In genomic region chr5:35198096-35198495, GRCh38 we compare ENCODE assay signal across 11 cellular contexts. TPM values are rescaled to one million over a fixed set of nuclear protein-coding genes. Genes with fewer than 3 reads are reported as not detected.
DNase-seq lines count a peak whose midpoint lies in the region; ATAC-seq, FAIRE-seq and TF ChIP-seq lines count a peak whose summit lies in the region.
"Had no signal": no experiment of that assay in that cellular context is flagged by ENCODE, and none has a peak within 500 bp of the region (broad histone marks: within the 10 kb centered on the region; RNA-seq: fewer than 3 reads in every experiment).

No MANE protein-coding gene starts in this region.

- no peak for FAIRE-seq in GM12892 (lab: Jason Lieb, UNC)

- TF ChIP-seq CTCF in brain microvascular endothelial cell (IDR thresholded peaks at IDR 0.05; ENCODE audit: low read depth, low read length, missing control alignments): no peak

- in situ Hi-C loops in brain microvascular endothelial cell (cut with HindIII; ENCODE audit: low pct_ligation_motif_present, low sequenced_read_pairs): loop anchor here (25.0 kb wide), 1 partner anchor 111 kb away; no protein-coding TSS in a partner anchor

- TF ChIP-seq POLR2A in GM12892 (IDR thresholded peaks at IDR 0.05; ENCODE audit: low read depth, low read length): no peak

- H3K36me3 Mint-ChIP-seq in activated CD4-positive, alpha-beta T cell treated with anti-CD3 and anti-CD28 coated beads, Interleukin-2, amount 10 ng/mL, durations not matched to agents 24 days and 14 days (ENCODE audit: low read depth): no peaks in the 10 kb centered on the region

- H3K4me1 Mint-ChIP-seq in stimulated activated naive CD8-positive, alpha-beta T cell treated with anti-CD3 and anti-CD28 coated beads, Interleukin-15, amount 100 ng/mL, for 72 hours: no peaks in the 10 kb centered on the region
- no peaks in the 10 kb centered on the region for H3K4me1 Mint-ChIP-seq in activated CD4-positive, alpha-beta T cell treated with anti-CD3 and anti-CD28 coated beads, Interleukin-2, amount 10 ng/mL, durations not matched to agents 24 days and 14 days

- H3K27me3 Mint-ChIP-seq in stimulated activated naive CD8-positive, alpha-beta T cell treated with anti-CD3 and anti-CD28 coated beads, Interleukin-15, amount 100 ng/mL, for 72 hours: peaks cover 54% of the 10 kb centered on the region
- peaks cover 12% of the 10 kb centered on the region for H3K27me3 Mint-ChIP-seq in activated CD4-positive, alpha-beta T cell treated with anti-CD3 and anti-CD28 coated beads, Interleukin-2, amount 10 ng/mL, durations not matched to agents 24 days and 14 days

- no peaks in the 10 kb centered on the region for H3K9me3 Mint-ChIP-seq in stimulated activated naive CD8-positive, alpha-beta T cell treated with anti-CD3 and anti-CD28 coated beads, Interleukin-15, amount 100 ng/mL, for 72 hours
- no peaks in the 10 kb centered on the region for H3K9me3 Mint-ChIP-seq in activated CD4-positive, alpha-beta T cell treated with anti-CD3 and anti-CD28 coated beads, Interleukin-2, amount 10 ng/mL, durations not matched to agents 24 days and 14 days
- H3K9me3 Mint-ChIP-seq: activated T-cell treated with anti-CD3 and anti-CD28 coated beads, Interleukin-2, amount 50 U/mL, for 72 hours had no signal

- peaks cover 9% of the 10 kb centered on the region for H3K27me3 ChIP-seq in brain microvascular endothelial cell (replicated peaks)

- ATAC-seq in stimulated activated naive CD8-positive, alpha-beta T cell treated with anti-CD3 and anti-CD28 coated beads, Interleukin-15, amount 100 ng/mL, for 72 hours: peak; percentile 11
- no peak for ATAC-seq in stimulated activated naive CD8-positive, alpha-beta T cell treated with anti-CD3 and anti-CD28 coated beads, Interleukin-15, Interleukin-2, amounts not matched to agents 100 U/mL and 50 U/mL, for 24 hours
- ATAC-seq in HG03442 (IDR thresholded peaks at IDR 0.05; ENCODE audit: unreplicated experiment) (no peak), GM18870 (IDR thresholded peaks at IDR 0.05; ENCODE audit: unreplicated experiment) (no peak)
- ATAC-seq: activated T-cell treated with anti-CD3 and anti-CD28 coated beads, Interleukin-2, amount 50 U/mL, for 72 hours had no signal

- H3K36me3 ChIP-seq in brain microvascular endothelial cell (replicated peaks): no peaks in the 10 kb centered on the region

- no peak overlapping the region for H3K4me3 Mint-ChIP-seq in stimulated activated naive CD8-positive, alpha-beta T cell treated with anti-CD3 and anti-CD28 coated beads, Interleukin-15, amount 100 ng/mL, for 72 hours
- H3K4me3 Mint-ChIP-seq in activated CD4-positive, alpha-beta T cell treated with anti-CD3 and anti-CD28 coated beads, Interleukin-2, amount 10 ng/mL, durations not matched to agents 24 days and 14 days: no peak overlapping the region
- H3K4me3 Mint-ChIP-seq: activated T-cell treated with anti-CD3 and anti-CD28 coated beads, Interleukin-2, amount 50 U/mL, for 72 hours had no signal

- no peak for DNase-seq in stimulated activated naive CD8-positive, alpha-beta T cell treated with anti-CD3 and anti-CD28 coated beads, Interleukin-15, amount 100 ng/mL, for 72 hours
- DNase-seq in stimulated activated naive CD8-positive, alpha-beta T cell treated with anti-CD3 and anti-CD28 coated beads, Interleukin-15, Interleukin-2, amounts not matched to agents 100 U/mL and 50 U/mL, for 24 hours: no peak
- DNase-seq in brain microvascular endothelial cell (peak; percentile 38), lung microvascular endothelial cell (ENCODE audit: low read depth in 2 of 2) (peak; percentile 54 to 65), GM12892 (ENCODE audit: insufficient read length) (no peak)
- DNase-seq in activated CD4-positive, alpha-beta T cell treated with anti-CD3 and anti-CD28 coated beads, Interleukin-2, amount 10 ng/mL, durations not matched to agents 24 days and 14 days: no peak
- DNase-seq: activated T-cell treated with anti-CD3 and anti-CD28 coated beads, Interleukin-2, amount 50 U/mL, for 72 hours had no signal

- no peak overlapping the region for H3K4me3 ChIP-seq in brain microvascular endothelial cell (ENCODE audit: low read depth, low read length)

- intact Hi-C loops in activated CD4-positive, alpha-beta T cell treated with anti-CD3 and anti-CD28 coated beads, Interleukin-2, amount 10 ng/mL, durations not matched to agents 24 days and 14 days (cut with micrococcal nuclease): no loop called here

- no peak overlapping the region for H3K27ac ChIP-seq in brain microvascular endothelial cell
- H3K27ac ChIP-seq: HL-60 had no signal

- peak overlapping the region in 1 of 2 donors; percentile 76 for H3K27ac Mint-ChIP-seq in stimulated activated naive CD8-positive, alpha-beta T cell treated with anti-CD3 and anti-CD28 coated beads, Interleukin-15, amount 100 ng/mL, for 72 hours
- H3K27ac Mint-ChIP-seq in activated CD4-positive, alpha-beta T cell treated with anti-CD3 and anti-CD28 coated beads, Interleukin-2, amount 10 ng/mL, durations not matched to agents 24 days and 14 days: no peak overlapping the region
- H3K27ac Mint-ChIP-seq: activated T-cell treated with anti-CD3 and anti-CD28 coated beads, Interleukin-2, amount 50 U/mL, for 72 hours had no signal

RNA-seq across cellular contexts. Expression of gene PRLR, which starts 32.2 kb away (rescaled TPM):
- total RNA-seq in lung microvascular endothelial cell: not detected in 2 replicates
- total RNA-seq in activated CD4-positive, alpha-beta T cell treated with anti-CD3 and anti-CD28 coated beads, Interleukin-2, amount 10 ng/mL, durations not matched to agents 24 days and 14 days: not detected in 2 replicates
- not detected for polyA plus RNA-seq in GM12892 (2012; ENCODE audit: missing spikeins)
- total RNA-seq: glomerular endothelial cell had no signal

Comparison
In these comparisons a context has a peak if more than half of its experiments do, and no peak if none do; other contexts are left out.
1. DNase-seq: peak in brain microvascular endothelial cell (single experiment) and lung microvascular endothelial cell (2 of 2); none in stimulated activated naive CD8-positive, alpha-beta T cell treated with anti-CD3 and anti-CD28 coated beads, Interleukin-15, amount 100 ng/mL, for 72 hours (0 of 2), stimulated activated naive CD8-positive, alpha-beta T cell treated with anti-CD3 and anti-CD28 coated beads, Interleukin-15, Interleukin-2, amounts not matched to agents 100 U/mL and 50 U/mL, for 24 hours (single experiment), activated CD4-positive, alpha-beta T cell treated with anti-CD3 and anti-CD28 coated beads, Interleukin-2, amount 10 ng/mL, durations not matched to agents 24 days and 14 days (single experiment) and GM12892 (single experiment).